In the genomic region with DNA sequence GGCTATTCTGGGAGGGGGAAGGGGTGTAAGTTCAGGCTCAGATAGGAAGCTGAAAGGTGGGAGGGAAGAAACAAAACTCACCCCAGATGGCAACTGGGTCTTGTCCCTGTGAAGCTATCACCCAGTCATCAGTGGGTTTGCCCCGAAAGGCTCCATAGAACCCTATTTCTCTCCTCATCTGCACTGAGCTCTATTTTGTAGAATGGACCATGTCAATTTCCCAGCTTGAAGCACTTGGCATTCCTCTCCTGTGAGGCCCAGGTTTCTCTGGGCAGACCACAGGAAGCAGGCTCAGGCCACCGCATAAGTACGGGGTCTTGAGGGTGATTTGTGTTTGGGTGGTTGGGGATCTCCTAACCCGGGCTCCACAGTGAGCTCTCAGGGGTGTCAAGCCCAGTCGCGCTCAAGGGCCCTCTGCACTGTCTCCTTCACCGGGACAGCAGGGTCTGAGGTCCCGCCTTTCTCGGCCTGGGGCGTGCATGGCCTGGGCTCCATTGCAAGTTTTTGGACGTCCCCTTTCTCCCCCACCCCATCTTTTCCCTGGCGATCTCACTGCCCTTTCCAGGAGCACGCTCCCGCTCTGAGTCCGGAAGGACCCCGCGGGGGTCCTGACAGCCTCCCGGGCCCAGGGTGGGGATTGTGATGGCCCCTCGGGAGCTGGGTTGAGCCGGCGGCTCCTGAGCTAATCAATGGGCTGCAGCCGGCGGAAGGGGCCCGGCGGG, we compare ENCODE assay signal across 10 cellular contexts. TPM values are rescaled to one million over a fixed set of nuclear protein-coding genes. Genes with fewer than 3 reads are reported as not detected.
DNase-seq lines count a peak whose midpoint lies in the region; ATAC-seq and TF ChIP-seq lines count a peak whose summit lies in the region.
"Had no signal": no experiment of that assay in that cellular context is flagged by ENCODE, and none has a peak within 500 bp of the region (broad histone marks: within the 10 kb centered on the region; RNA-seq: fewer than 3 reads in every experiment).

No MANE protein-coding gene starts in this region.

- TF ChIP-seq POLR2A in right lobe of liver (IDR thresholded peaks at IDR 0.05) = no peak

- H3K79me2 ChIP-seq in SK-N-SH (ENCODE audit: insufficient read depth) = no peaks in the 10 kb centered on the region

- H3K27ac ChIP-seq in SK-N-SH (ENCODE audit: low read depth in 2 of 2, low read length in 1 of 2) = no peak overlapping the region
- H3K27ac ChIP-seq in right lobe of liver = no peak overlapping the region

- H3K9me2 ChIP-seq in SK-N-SH = no peaks in the 10 kb centered on the region

- H3K36me3 ChIP-seq in SK-N-SH (replicated peaks in 1 of 2; ENCODE audit: control insufficient read depth in 1 of 2, insufficient read depth in 2 of 2, low read length in 1 of 2) (no peaks in the 10 kb centered on the region), right lobe of liver (no peaks in the 10 kb centered on the region)

- intact Hi-C loops in right lobe of liver (cut with DNase I) = loop anchor here (10.0 kb wide), 1 partner anchor 280 kb away; no protein-coding TSS in a partner anchor
- intact Hi-C loops in activated T-helper 1 cell treated with anti-CD3 and anti-CD28 coated beads, Interleukin-12 subunit alpha, Interleukin-12 subunit beta, Interleukin-2, Interleukin-4 antibody, amounts not matched to agents 30 ng/mL and 10 ng/mL and 1 ng/mL, durations not matched to agents 14 hours and 24 hours and 36 hours (cut with micrococcal nuclease) = loop anchor here (5.0 to 10.0 kb wide), 2 partner anchors 403 to 1480 kb away; a partner anchor contains a TSS

- H3K27me3 Mint-ChIP-seq in brain = peaks cover 62% of the 10 kb centered on the region
- H3K27me3 Mint-ChIP-seq in stimulated activated naive B cell treated with anti-CD40 and anti-IgM and Interleukin-4, amounts not matched to agents 10 μg/mL and 1 μg/mL and 100 μg/mL, for 72 hours = peaks cover 47 to 70% of the 10 kb centered on the region in 2 donors
- H3K27me3 Mint-ChIP-seq in activated T-helper 1 cell treated with anti-CD3 and anti-CD28 coated beads, Interleukin-12 subunit alpha, Interleukin-12 subunit beta, Interleukin-2, Interleukin-4 antibody, amounts not matched to agents 30 ng/mL and 10 ng/mL and 1 ng/mL, durations not matched to agents 14 hours and 24 hours and 36 hours (ENCODE audit: insufficient read depth) = peaks cover 49% of the 10 kb centered on the region

- no peaks in the 10 kb centered on the region for H3F3A ChIP-seq in SK-N-SH (replicated peaks; ENCODE audit: insufficient read depth)

- H3K27ac Mint-ChIP-seq in brain = no peak overlapping the region
- peak overlapping the region; percentile 31 for H3K27ac Mint-ChIP-seq in stimulated activated naive B cell treated with anti-CD40 and anti-IgM and Interleukin-4, amounts not matched to agents 10 μg/mL and 1 μg/mL and 100 μg/mL, for 72 hours
- no peak overlapping the region for H3K27ac Mint-ChIP-seq in activated T-helper 1 cell treated with anti-CD3 and anti-CD28 coated beads, Interleukin-12 subunit alpha, Interleukin-12 subunit beta, Interleukin-2, Interleukin-4 antibody, amounts not matched to agents 30 ng/mL and 10 ng/mL and 1 ng/mL, durations not matched to agents 14 hours and 24 hours and 36 hours

- H3K4me1 ChIP-seq in SK-N-SH (ENCODE audit: control insufficient read depth in 1 of 2, insufficient read depth in 2 of 2, low read depth in 1 of 2, low read length in 1 of 2) (peaks cover 0 to 33% of the 10 kb centered on the region in 2 experiments; a peak in 1 of 4 replicates), right lobe of liver (peaks cover 0 to 17% (median 2%) of the 10 kb centered on the region in 4 donors)

- no peak for TF ChIP-seq EP300 in SK-N-SH (IDR thresholded peaks at IDR 0.05; ENCODE audit: borderline replicate concordance in 1 of 2, low read depth in 1 of 2, low read length in 1 of 2)

- peak overlapping the region; percentile 50; the same call in 1 of the 2 replicates for H3K4me2 ChIP-seq in SK-N-SH

- H2AFZ ChIP-seq in SK-N-SH (ENCODE audit: low read depth) = peak overlapping the region; percentile 65; the same call in 1 of the 2 replicates

- peaks cover 28% of the 10 kb centered on the region for H3K4me1 Mint-ChIP-seq in brain
- peaks cover 21 to 34% of the 10 kb centered on the region in 2 donors for H3K4me1 Mint-ChIP-seq in stimulated activated naive B cell treated with anti-CD40 and anti-IgM and Interleukin-4, amounts not matched to agents 10 μg/mL and 1 μg/mL and 100 μg/mL, for 72 hours
- peaks cover 26% of the 10 kb centered on the region for H3K4me1 Mint-ChIP-seq in activated T-helper 1 cell treated with anti-CD3 and anti-CD28 coated beads, Interleukin-12 subunit alpha, Interleukin-12 subunit beta, Interleukin-2, Interleukin-4 antibody, amounts not matched to agents 30 ng/mL and 10 ng/mL and 1 ng/mL, durations not matched to agents 14 hours and 24 hours and 36 hours (ENCODE audit: low read depth)

- H3K9me3 ChIP-seq in SK-N-SH (no peaks in the 10 kb centered on the region), right lobe of liver (no peaks in the 10 kb centered on the region)

- TF ChIP-seq CTCF in SK-N-SH (IDR thresholded peaks at IDR 0.05) (no peak), brain (conservative IDR thresholded peaks at IDR 0.05) (no peak), right lobe of liver (IDR thresholded peaks at IDR 0.05) (no peak)

- POLR2A ChIA-PET in SK-N-SH (lab: Yijun Ruan, JAX) = no interaction called here

- DNase-seq in SK-N-SH = no peak
- DNase-seq in right lobe of liver = no peak
- no peak for DNase-seq in stimulated activated naive B cell treated with anti-CD40 and anti-IgM and Interleukin-4, amounts not matched to agents 10 μg/mL and 1 μg/mL and 100 μg/mL, for 72 hours
- no peak for DNase-seq in activated T-helper 1 cell treated with anti-CD3 and anti-CD28 coated beads, Interleukin-12 subunit alpha, Interleukin-12 subunit beta, Interleukin-2, Interleukin-4 antibody, amounts not matched to agents 30 ng/mL and 10 ng/mL and 1 ng/mL, durations not matched to agents 14 hours and 24 hours and 36 hours (ENCODE audit: low spot score)
- DNase-seq: 8988T had no signal

- no peaks in the 10 kb centered on the region for H3K36me3 Mint-ChIP-seq in brain
- H3K36me3 Mint-ChIP-seq in stimulated activated naive B cell treated with anti-CD40 and anti-IgM and Interleukin-4, amounts not matched to agents 10 μg/mL and 1 μg/mL and 100 μg/mL, for 72 hours = no peaks in the 10 kb centered on the region
- H3K36me3 Mint-ChIP-seq in activated T-helper 1 cell treated with anti-CD3 and anti-CD28 coated beads, Interleukin-12 subunit alpha, Interleukin-12 subunit beta, Interleukin-2, Interleukin-4 antibody, amounts not matched to agents 30 ng/mL and 10 ng/mL and 1 ng/mL, durations not matched to agents 14 hours and 24 hours and 36 hours (ENCODE audit: low read depth) = no peaks in the 10 kb centered on the region

- ATAC-seq in SK-N-SH treated with all-trans-retinoic acid at 6 μM for 48 hours = no peak
- no peak for ATAC-seq in right lobe of liver
- no peak for ATAC-seq in stimulated activated naive B cell treated with anti-CD40 and anti-IgM and Interleukin-4, amounts not matched to agents 10 μg/mL and 1 μg/mL and 100 μg/mL, for 72 hours (replicated peaks)
- ATAC-seq in HG02870 (IDR thresholded peaks at IDR 0.05; ENCODE audit: unreplicated experiment) = no peak
- ATAC-seq in HG03025 (IDR thresholded peaks at IDR 0.05; ENCODE audit: low FRiP score, unreplicated experiment) = no peak

- no peak for TF ChIP-seq RAD21 in SK-N-SH (IDR thresholded peaks at IDR 0.05; ENCODE audit: low read length)

- peak overlapping the region; percentile 32 to 35; a peak in 1 of 4 replicates for H3K4me3 ChIP-seq in SK-N-SH (ENCODE audit: low read depth in 2 of 2, low read length in 1 of 2)
- H3K4me3 ChIP-seq in right lobe of liver = peak overlapping the region; percentile 41 to 46 (median 45)

- CTCF ChIA-PET in SK-N-SH (lab: Yijun Ruan, JAX) = interaction anchor here (0.6 to 9.3 kb wide), 10 partner anchors 14 to 315 kb away, joined by 3 to 173 read pairs (median 44); a partner anchor contains a TSS

- peak overlapping the region in 3 of 5 experiments; percentile 53 to 68 (median 58) for H3K4me3 Mint-ChIP-seq in brain
- H3K4me3 Mint-ChIP-seq in stimulated activated naive B cell treated with anti-CD40 and anti-IgM and Interleukin-4, amounts not matched to agents 10 μg/mL and 1 μg/mL and 100 μg/mL, for 72 hours = peak overlapping the region; percentile 60 to 75
- no peak overlapping the region for H3K4me3 Mint-ChIP-seq in activated T-helper 1 cell treated with anti-CD3 and anti-CD28 coated beads, Interleukin-12 subunit alpha, Interleukin-12 subunit beta, Interleukin-2, Interleukin-4 antibody, amounts not matched to agents 30 ng/mL and 10 ng/mL and 1 ng/mL, durations not matched to agents 14 hours and 24 hours and 36 hours

- no peaks in the 10 kb centered on the region for H3K9me3 Mint-ChIP-seq in brain
- H3K9me3 Mint-ChIP-seq in stimulated activated naive B cell treated with anti-CD40 and anti-IgM and Interleukin-4, amounts not matched to agents 10 μg/mL and 1 μg/mL and 100 μg/mL, for 72 hours = no peaks in the 10 kb centered on the region
- no peaks in the 10 kb centered on the region for H3K9me3 Mint-ChIP-seq in activated T-helper 1 cell treated with anti-CD3 and anti-CD28 coated beads, Interleukin-12 subunit alpha, Interleukin-12 subunit beta, Interleukin-2, Interleukin-4 antibody, amounts not matched to agents 30 ng/mL and 10 ng/mL and 1 ng/mL, durations not matched to agents 14 hours and 24 hours and 36 hours

- 75% methylated on average over 12 of the region's 25 CpGs for WGBS in SK-N-SH (ENCODE audit: low lambda C conversion rate)
- 30% methylated on average over 7 of the region's 25 CpGs for WGBS in right lobe of liver (ENCODE audit: insufficient coverage, low coverage, low lambda C conversion rate, missing lambda C conversion rate)

- no peak overlapping the region for H3K9ac ChIP-seq in SK-N-SH

- no peaks in the 10 kb centered on the region for H4K20me1 ChIP-seq in SK-N-SH (ENCODE audit: insufficient read depth)

- peaks cover 21% of the 10 kb centered on the region for H3K27me3 ChIP-seq in SK-N-SH (ENCODE audit: insufficient read depth)
- H3K27me3 ChIP-seq in right lobe of liver = no peaks in the 10 kb centered on the region

RNA-seq across cellular contexts. Expression of a gene that starts 27.3 kb away (rescaled TPM):
- polyA plus RNA-seq in SK-N-SH (2012; rRNA removed) (not detected in 2 replicates), brain (ENCODE audit: insufficient read depth, low read depth, low replicate concordance) (not detected)
- polyA plus RNA-seq in SK-N-SH (2012; cell fraction: cytosol; rRNA removed) = not detected in 2 replicates
- polyA plus RNA-seq in SK-N-SH (2012; cell fraction: nucleus; rRNA removed) = not detected in 2 replicates
- not detected for total RNA-seq in right lobe of liver
- not detected in 2 replicates for total RNA-seq in activated T-helper 1 cell treated with anti-CD3 and anti-CD28 coated beads, Interleukin-12 subunit alpha, Interleukin-12 subunit beta, Interleukin-2, Interleukin-4 antibody, amounts not matched to agents 30 ng/mL and 10 ng/mL and 1 ng/mL, durations not matched to agents 14 hours and 24 hours and 36 hours
- total RNA-seq: glomerular endothelial cell had no signal

RNA-seq across cellular contexts. Expression of a gene that starts 38.9 kb away (rescaled TPM):
- polyA plus RNA-seq in SK-N-SH (2012; rRNA removed) (21.4 and 22.2 TPM in 2 replicates), brain (ENCODE audit: insufficient read depth, low read depth, low replicate concordance) (15.5 TPM)
- polyA plus RNA-seq in SK-N-SH (2012; cell fraction: cytosol; rRNA removed) = 12.1 and 16.2 TPM in 2 replicates
- 63.9 and 65.0 TPM in 2 replicates for polyA plus RNA-seq in SK-N-SH (2012; cell fraction: nucleus; rRNA removed)
- 10 to 100 TPM in 3 of 6 experiments, 1 to 10 TPM in 3; 5.3 to 12.2 (median 9.4) TPM for total RNA-seq in right lobe of liver
- 58.5 and 62.3 TPM in 2 replicates for total RNA-seq in activated T-helper 1 cell treated with anti-CD3 and anti-CD28 coated beads, Interleukin-12 subunit alpha, Interleukin-12 subunit beta, Interleukin-2, Interleukin-4 antibody, amounts not matched to agents 30 ng/mL and 10 ng/mL and 1 ng/mL, durations not matched to agents 14 hours and 24 hours and 36 hours

RNA-seq across cellular contexts. Expression of a gene that starts 57.9 kb away (rescaled TPM):
- polyA plus RNA-seq in SK-N-SH (2012; rRNA removed) (8.5 and 9.6 TPM in 2 replicates), brain (ENCODE audit: insufficient read depth, low read depth, low replicate concordance) (44.5 TPM)
- 5.1 and 7.9 TPM in 2 replicates for polyA plus RNA-seq in SK-N-SH (2012; cell fraction: cytosol; rRNA removed)
- 3.3 and 3.7 TPM in 2 replicates for polyA plus RNA-seq in SK-N-SH (2012; cell fraction: nucleus; rRNA removed)
- 10 to 100 TPM; 17.8 to 26.1 (median 22.5) TPM for total RNA-seq in right lobe of liver
- total RNA-seq in activated T-helper 1 cell treated with anti-CD3 and anti-CD28 coated beads, Interleukin-12 subunit alpha, Interleukin-12 subunit beta, Interleukin-2, Interleukin-4 antibody, amounts not matched to agents 30 ng/mL and 10 ng/mL and 1 ng/mL, durations not matched to agents 14 hours and 24 hours and 36 hours = 16.6 and 18.6 TPM in 2 replicates

RNA-seq across cellular contexts. Expression of a gene that starts 59.0 kb away (rescaled TPM):
- polyA plus RNA-seq in SK-N-SH (2012; rRNA removed) (369 and 405 TPM in 2 replicates), brain (ENCODE audit: insufficient read depth, low read depth, low replicate concordance) (304 TPM)
- 361 and 401 TPM in 2 replicates for polyA plus RNA-seq in SK-N-SH (2012; cell fraction: cytosol; rRNA removed)
- 236 TPM in 2 replicates for polyA plus RNA-seq in SK-N-SH (2012; cell fraction: nucleus; rRNA removed)
- total RNA-seq in right lobe of liver = 100 to 1,000 TPM in 3 of 6 experiments, 10 to 100 TPM in 3; 83.5 to 131 (median 99.4) TPM
- total RNA-seq in activated T-helper 1 cell treated with anti-CD3 and anti-CD28 coated beads, Interleukin-12 subunit alpha, Interleukin-12 subunit beta, Interleukin-2, Interleukin-4 antibody, amounts not matched to agents 30 ng/mL and 10 ng/mL and 1 ng/mL, durations not matched to agents 14 hours and 24 hours and 36 hours = 631 and 648 TPM in 2 replicates
